7 cellular contexts compared by ENCODE assay signal in genomic region chrX:154398668-154399526, GRCh38. TPM values are rescaled to one million over a fixed set of nuclear protein-coding genes. Genes with fewer than 3 reads are reported as not detected.
A peak's percentile ranks its signal among the peaks of the same experiment; 100 is the strongest.
DNase-seq lines count a peak whose midpoint lies in the region; ATAC-seq and TF ChIP-seq lines count a peak whose summit lies in the region.

No MANE protein-coding gene starts in this region.

- H2AFZ ChIP-seq in neural cell (ENCODE audit: low read depth, low read length): no peak overlapping the region

- H3K36me3 ChIP-seq in RWPE2 (ENCODE audit: low read depth) (peaks cover 38% of the 10 kb centered on the region), neural cell (ENCODE audit: insufficient read depth, low read length) (no peaks in the 10 kb centered on the region), stomach (peaks cover 17 to 31% (median 25%) of the 10 kb centered on the region in 4 donors)

- peak; percentile 43 to 48 for DNase-seq in Kasumi-1 (lab: John Stamatoyannopoulos, UW)
- no peak for DNase-seq in RWPE2 (ENCODE audit: low spot score)
- DNase-seq in activated gamma-delta T cell treated with Interleukin-2 at 50 U/mL for 16 hours: peak; percentile 81
- peak; percentile 85 for DNase-seq in fibroblast of villous mesenchyme (ENCODE audit: low read depth)
- DNase-seq in stomach: peak; percentile 89

- no peak for TF ChIP-seq POLR2A in stomach (IDR thresholded peaks at IDR 0.05)

- TF ChIP-seq CTCF in RWPE2 (IDR thresholded peaks at IDR 0.05; ENCODE audit: poor library complexity, severe bottlenecking): peak; percentile 76
- peak; percentile 66 for TF ChIP-seq CTCF in fibroblast of villous mesenchyme (IDR thresholded peaks at IDR 0.05; ENCODE audit: insufficient read depth, low read depth, low read length)
- peak; percentile 82 for TF ChIP-seq CTCF in neural cell (IDR thresholded peaks at IDR 0.05; ENCODE audit: poor library complexity, severe bottlenecking)
- peak in 5 of 7 experiments; percentile 56 to 79 (median 73) for TF ChIP-seq CTCF in stomach (IDR thresholded peaks at IDR 0.05)

- peak; percentile 67 for TF ChIP-seq RAD21 in neural cell (conservative IDR thresholded peaks at IDR 0.05)

- peak overlapping the region; percentile 39 for H3K4me2 ChIP-seq in neural cell (ENCODE audit: low read length)

- no peaks in the 10 kb centered on the region for H3K27me3 ChIP-seq in RWPE2 (ENCODE audit: insufficient read depth, poor library complexity, severe bottlenecking)
- no peaks in the 10 kb centered on the region for H3K27me3 ChIP-seq in neural cell (ENCODE audit: insufficient read depth, low read depth, low read length)
- H3K27me3 ChIP-seq in stomach: no peaks in the 10 kb centered on the region

- intact Hi-C loops in stomach (cut with DNase I; ENCODE audit: low total_unique reads): no loop called here

- peaks cover 5% of the 10 kb centered on the region for H4K20me1 ChIP-seq in neural cell (ENCODE audit: insufficient read depth)

- no peaks in the 10 kb centered on the region for H3K4me1 ChIP-seq in RWPE2 (ENCODE audit: insufficient read depth, poor library complexity, severe bottlenecking)
- peaks cover 9 to 31% (median 25%) of the 10 kb centered on the region in 4 donors for H3K4me1 ChIP-seq in stomach

- peak overlapping the region; percentile 97 for H3K9ac ChIP-seq in neural cell (ENCODE audit: low read length)

- no peaks in the 10 kb centered on the region for H3F3A ChIP-seq in neural cell (ENCODE audit: insufficient read depth, low read length, poor library complexity, severe bottlenecking)

- ATAC-seq in GM18907 (IDR thresholded peaks at IDR 0.05; ENCODE audit: unreplicated experiment): peak; percentile 17
- no peak for ATAC-seq in RWPE2 (ENCODE audit: low read depth)

- TF ChIP-seq EP300 in neural cell (conservative IDR thresholded peaks at IDR 0.05; ENCODE audit: poor library complexity, severe bottlenecking): no peak
- no peak for TF ChIP-seq EP300 in stomach (IDR thresholded peaks at IDR 0.05)

- H3K9me2 ChIP-seq in neural cell (ENCODE audit: insufficient read depth, low read length): no peaks in the 10 kb centered on the region

- H3K4me3 ChIP-seq in RWPE2 (ENCODE audit: severe bottlenecking) (peak overlapping the region; percentile 60), fibroblast of villous mesenchyme (ENCODE audit: low read depth, low read length) (peak overlapping the region; percentile 86), neural cell (ENCODE audit: low read length) (peak overlapping the region; percentile 81), stomach (peak overlapping the region; percentile 61 to 75 (median 69))

- H3K9me3 ChIP-seq in RWPE2 (ENCODE audit: severe bottlenecking) (no peaks in the 10 kb centered on the region), neural cell (ENCODE audit: low read length) (no peaks in the 10 kb centered on the region), stomach (peaks cover 0 to 11% (median 0%) of the 10 kb centered on the region in 4 donors)

- WGBS in stomach, 5 donors: 1 to 38% (median 8%) methylated on average over 46 to 49 of the region's 49 CpGs

- H3K27ac ChIP-seq in RWPE2 (ENCODE audit: poor library complexity, severe bottlenecking) (peak overlapping the region; percentile 93), neural cell (ENCODE audit: low read length) (peak overlapping the region; percentile 95), stomach (peak overlapping the region; percentile 95 to 99 (median 98))

- H3K79me2 ChIP-seq in neural cell (replicated peaks; ENCODE audit: insufficient read depth, low read length): peaks cover 4% of the 10 kb centered on the region

TF ChIP-seq in neural cell, 6 proteins besides CTCF, POLR2A, EP300 and RAD21:
- TF ChIP-seq MXI1 (conservative IDR thresholded peaks at IDR 0.05; ENCODE audit: poor library complexity, severe bottlenecking) (peak; percentile 93), POLR2AphosphoS5 (IDR thresholded peaks at IDR 0.05) (no peak), EZH2 (IDR thresholded peaks at IDR 0.05; ENCODE audit: borderline replicate concordance, insufficient read depth, low read length, poor library complexity, severe bottlenecking) (no peak), SMC3 (conservative IDR thresholded peaks at IDR 0.05; ENCODE audit: poor library complexity) (peak; percentile 75)

RNA-seq across cellular contexts. Expression of gene RPL10, which starts 0.7 kb away (rescaled TPM):
- total RNA-seq in fibroblast of villous mesenchyme: 1,310 and 1,322 TPM in 2 replicates
- polyA plus RNA-seq in neural cell: 3,689 and 3,975 TPM in 2 replicates
- 1,156 and 1,432 TPM in 2 replicates for polyA minus RNA-seq in neural cell
- total RNA-seq in stomach: 1,000 to 10,000 TPM in 4 of 5 donors, 100 to 1,000 TPM in 1; 783 to 3,421 (median 2,020) TPM
- polyA plus RNA-seq in stomach: 1,000 to 10,000 TPM; 5,802 to 8,616 (median 6,179) TPM

RNA-seq across cellular contexts. Expression of gene DNASE1L1, which starts 10.2 kb away (rescaled TPM):
- total RNA-seq in fibroblast of villous mesenchyme: 45.4 and 53.5 TPM in 2 replicates
- 8.3 and 9.2 TPM in 2 replicates for polyA plus RNA-seq in neural cell
- 6.8 and 7.5 TPM in 2 replicates for polyA minus RNA-seq in neural cell
- 10 to 100 TPM; 12.5 to 48.7 (median 26.3) TPM for total RNA-seq in stomach
- polyA plus RNA-seq in stomach: 10 to 100 TPM; 15.9 to 18.2 (median 16.0) TPM

RNA-seq across cellular contexts. Expression of gene TAFAZZIN, which starts 12.4 kb away (rescaled TPM):
- total RNA-seq in fibroblast of villous mesenchyme: 15.5 and 17.4 TPM in 2 replicates
- polyA plus RNA-seq in neural cell: 51.2 and 60.5 TPM in 2 replicates
- polyA minus RNA-seq in neural cell: 17.5 and 18.6 TPM in 2 replicates
- 100 to 1,000 TPM in 2 of 5 donors, 10 to 100 TPM in 3; 12.7 to 202 (median 84.6) TPM for total RNA-seq in stomach
- 10 to 100 TPM; 19.4 to 59.9 (median 21.8) TPM for polyA plus RNA-seq in stomach

RNA-seq across cellular contexts. Expression of gene EMD, which starts 19.8 kb away (rescaled TPM):
- total RNA-seq in fibroblast of villous mesenchyme: 34.5 and 35.1 TPM in 2 replicates
- 67.9 and 86.3 TPM in 2 replicates for polyA plus RNA-seq in neural cell
- 28.0 and 34.3 TPM in 2 replicates for polyA minus RNA-seq in neural cell
- total RNA-seq in stomach: 100 to 1,000 TPM in 1 of 5 donors, 10 to 100 TPM in 4; 24.2 to 117 (median 38.5) TPM
- polyA plus RNA-seq in stomach: 100 to 1,000 TPM in 1 of 3 donors, 10 to 100 TPM in 2; 62.9 to 135 (median 97.8) TPM

RNA-seq across cellular contexts. Expression of gene FLNA, which starts 24.5 kb away (rescaled TPM):
- 3,767 and 4,290 TPM in 2 replicates for total RNA-seq in fibroblast of villous mesenchyme
- 84.9 and 118 TPM in 2 replicates for polyA plus RNA-seq in neural cell
- polyA minus RNA-seq in neural cell: 69.6 and 76.4 TPM in 2 replicates
- 1,000 to 10,000 TPM in 4 of 5 donors, 100 to 1,000 TPM in 1; 638 to 3,511 (median 2,572) TPM for total RNA-seq in stomach
- 1,000 to 10,000 TPM in 1 of 3 donors, 100 to 1,000 TPM in 1, 10 to 100 TPM in 1; 89.2 to 1,461 (median 171) TPM for polyA plus RNA-seq in stomach
